ENCODE assay signal across 16 cellular contexts in genomic region chr15:57462391-57462790, GRCh38.
DNase-seq lines count a peak whose midpoint lies in the region; ATAC-seq and TF ChIP-seq lines count a peak whose summit lies in the region.
"Had no signal": no experiment of that assay in that cellular context is flagged by ENCODE, and none has a peak within 500 bp of the region (broad histone marks: within the 10 kb centered on the region; RNA-seq: fewer than 3 reads in every experiment).

No MANE protein-coding gene starts in this region.

- no peaks in the 10 kb centered on the region for H3K9me3 Mint-ChIP-seq in activated CD4-positive, alpha-beta T cell treated with anti-CD3 and anti-CD28 coated beads, Interleukin-2, amount 10 ng/mL, durations not matched to agents 7 days and 5 days
- H3K9me3 Mint-ChIP-seq: activated B cell treated with CpG ODN at 0.5 μM for 24 hours; activated T-helper 1 cell treated with anti-CD3 and anti-CD28 coated beads, Interleukin-12 subunit alpha, Interleukin-12 subunit beta, Interleukin-2, Interleukin-4 antibody, amounts not matched to agents 30 ng/mL and 10 ng/mL and 1 ng/mL, durations not matched to agents 14 hours and 24 hours and 36 hours; naive B cell; stimulated activated naive CD8-positive, alpha-beta T cell treated with anti-CD3 and anti-CD28 coated beads, Interleukin-15, amount 100 ng/mL, for 72 hours had no signal

- H3K4me3 ChIP-seq in PC-3 (ENCODE audit: low read length) (no peak overlapping the region), epithelial cell of proximal tubule (ENCODE audit: low read depth, low read length) (no peak overlapping the region)
- H3K4me3 ChIP-seq: coronary artery, Peyer's patch had no signal

- intact Hi-C loops in PC-3 (cut with micrococcal nuclease) (loop anchor here (1.0 to 5.0 kb wide), 3 partner anchors 65 to 122 kb away; partner anchors contain the start of gene CGNL1), sciatic nerve (cut with DNase I) (no loop called here)

- no peaks in the 10 kb centered on the region for H3F3A ChIP-seq in PC-3 (ENCODE audit: low read length, unreplicated experiment)

- CTCF ChIA-PET in PC-3 (lab: Charles Lee) = interaction anchor here (0.6 to 1.0 kb wide), 2 partner anchors 65 to 316 kb away, joined by 4 to 11 read pairs; no protein-coding TSS in a partner anchor
- CTCF ChIA-PET in activated CD4-positive, alpha-beta T cell treated with anti-CD3 and anti-CD28 coated beads, Interleukin-2, amount 10 ng/mL, durations not matched to agents 7 days and 5 days (lab: Charles Lee) = no interaction called here

- peaks cover 21% of the 10 kb centered on the region for H3K4me1 ChIP-seq in PC-3 (ENCODE audit: insufficient read depth, low read length)
- H3K4me1 ChIP-seq: Peyer's patch had no signal

- no peaks in the 10 kb centered on the region for H3K9me3 ChIP-seq in PC-3 (ENCODE audit: low read length)
- H3K9me3 ChIP-seq: Peyer's patch had no signal

- H3K4me2 ChIP-seq in PC-3 (ENCODE audit: low read length) = peak overlapping the region; percentile 68

- H2AFZ ChIP-seq in PC-3 (ENCODE audit: low read length) = no peak overlapping the region

- no peaks in the 10 kb centered on the region for H3K9me2 ChIP-seq in PC-3 (replicated peaks; ENCODE audit: low read length)

- no TSS peak for BruUV-seq in PC-3 (replicated peaks; lab: Mats Ljungman, UMichigan)

- ATAC-seq in PC-3 (peak; percentile 99), sciatic nerve (peak; percentile 54)
- ATAC-seq: stimulated activated naive CD8-positive, alpha-beta T cell treated with anti-CD3 and anti-CD28 coated beads, Interleukin-15, amount 100 ng/mL, for 72 hours had no signal

- peak; percentile 1 for DNase-seq in NCI-H1694 treated with DMSO at 0.1 percent for 48 hours (lab: John Stamatoyannopoulos, UW)
- DNase-seq in NCI-H1694 (lab: John Stamatoyannopoulos, UW) = no peak
- peak; percentile 81 for DNase-seq in PC-3
- DNase-seq in epithelial cell of proximal tubule (ENCODE audit: low read depth) = no peak
- no peak for DNase-seq in sciatic nerve (ENCODE audit: low spot score)
- no peak for DNase-seq in hepatic stellate cell (ENCODE audit: low spot score)
- no peak for DNase-seq in NK-92 treated with Interleukin-12 subunit alpha and Interleukin-12 subunit beta, amount 100 ng/mL, for 24 hours (lab: John Stamatoyannopoulos, UW)
- no peak for DNase-seq in activated CD4-positive, alpha-beta T cell treated with anti-CD3 and anti-CD28 coated beads, Interleukin-2, amount 10 ng/mL, durations not matched to agents 7 days and 5 days
- DNase-seq: activated B cell treated with CpG ODN at 0.5 μM for 24 hours; naive B cell; NCI-H1436; Peyer's patch; stimulated activated CD4-positive, alpha-beta T cell treated with anti-CD3 and anti-CD28 coated beads, Interleukin-1b, Interleukin-23, amount 100 ng/mL, for 48 hours; stimulated activated naive CD8-positive, alpha-beta T cell treated with anti-CD3 and anti-CD28 coated beads, Interleukin-15, amount 100 ng/mL, for 72 hours had no signal

- no peaks in the 10 kb centered on the region for H3K27me3 ChIP-seq in PC-3 (ENCODE audit: low read length)
- H3K27me3 ChIP-seq: Peyer's patch had no signal

- no peak overlapping the region for H3K9ac ChIP-seq in PC-3 (ENCODE audit: low read length)

- POLR2A ChIA-PET in PC-3 (lab: Charles Lee; ENCODE audit: unreplicated experiment) = interaction anchor here (0.6 kb wide), 2 partner anchors 11 to 35 kb away, joined by 3 to 4 read pairs; no protein-coding TSS in a partner anchor
- POLR2A ChIA-PET in activated CD4-positive, alpha-beta T cell treated with anti-CD3 and anti-CD28 coated beads, Interleukin-2, amount 10 ng/mL, durations not matched to agents 7 days and 5 days (lab: Charles Lee) = no interaction called here

- H3K79me2 ChIP-seq in PC-3 (ENCODE audit: low read length) = no peaks in the 10 kb centered on the region

- H3K36me3 ChIP-seq in PC-3 (ENCODE audit: low read depth, low read length) = no peaks in the 10 kb centered on the region
- H3K36me3 ChIP-seq: Peyer's patch had no signal

- peak overlapping the region; percentile 80 for H3K27ac ChIP-seq in PC-3 (ENCODE audit: low read length)
- H3K27ac ChIP-seq: coronary artery, Peyer's patch had no signal

- peaks cover 15% of the 10 kb centered on the region for H3K27me3 Mint-ChIP-seq in activated CD4-positive, alpha-beta T cell treated with anti-CD3 and anti-CD28 coated beads, Interleukin-2, amount 10 ng/mL, durations not matched to agents 7 days and 5 days

- H3K4me1 Mint-ChIP-seq in activated CD4-positive, alpha-beta T cell treated with anti-CD3 and anti-CD28 coated beads, Interleukin-2, amount 10 ng/mL, durations not matched to agents 7 days and 5 days = no peaks in the 10 kb centered on the region
- H3K4me1 Mint-ChIP-seq: activated B cell treated with CpG ODN at 0.5 μM for 24 hours; naive B cell; stimulated activated naive CD8-positive, alpha-beta T cell treated with anti-CD3 and anti-CD28 coated beads, Interleukin-15, amount 100 ng/mL, for 72 hours had no signal

- no peak overlapping the region for H3K27ac Mint-ChIP-seq in activated CD4-positive, alpha-beta T cell treated with anti-CD3 and anti-CD28 coated beads, Interleukin-2, amount 10 ng/mL, durations not matched to agents 7 days and 5 days
- H3K27ac Mint-ChIP-seq: activated B cell treated with CpG ODN at 0.5 μM for 24 hours; activated T-helper 1 cell treated with anti-CD3 and anti-CD28 coated beads, Interleukin-12 subunit alpha, Interleukin-12 subunit beta, Interleukin-2, Interleukin-4 antibody, amounts not matched to agents 30 ng/mL and 10 ng/mL and 1 ng/mL, durations not matched to agents 14 hours and 24 hours and 36 hours; stimulated activated naive CD8-positive, alpha-beta T cell treated with anti-CD3 and anti-CD28 coated beads, Interleukin-15, amount 100 ng/mL, for 72 hours had no signal

- no peaks in the 10 kb centered on the region for H4K20me1 ChIP-seq in PC-3 (ENCODE audit: low read length)

- no peak overlapping the region for H3K4me3 Mint-ChIP-seq in activated CD4-positive, alpha-beta T cell treated with anti-CD3 and anti-CD28 coated beads, Interleukin-2, amount 10 ng/mL, durations not matched to agents 7 days and 5 days
- H3K4me3 Mint-ChIP-seq: activated B cell treated with CpG ODN at 0.5 μM for 24 hours; activated T-helper 1 cell treated with anti-CD3 and anti-CD28 coated beads, Interleukin-12 subunit alpha, Interleukin-12 subunit beta, Interleukin-2, Interleukin-4 antibody, amounts not matched to agents 30 ng/mL and 10 ng/mL and 1 ng/mL, durations not matched to agents 14 hours and 24 hours and 36 hours; naive B cell; stimulated activated naive CD8-positive, alpha-beta T cell treated with anti-CD3 and anti-CD28 coated beads, Interleukin-15, amount 100 ng/mL, for 72 hours had no signal

- TF ChIP-seq CTCF in PC-3 (conservative IDR thresholded peaks at IDR 0.05; ENCODE audit: low read depth, low read length) = peak; percentile 54; the same call in 1 of the 2 replicates
- peak; percentile 13 for TF ChIP-seq CTCF in epithelial cell of proximal tubule (conservative IDR thresholded peaks at IDR 0.05; ENCODE audit: low read depth, low read length)

- no peaks in the 10 kb centered on the region for H3K36me3 Mint-ChIP-seq in activated CD4-positive, alpha-beta T cell treated with anti-CD3 and anti-CD28 coated beads, Interleukin-2, amount 10 ng/mL, durations not matched to agents 7 days and 5 days (ENCODE audit: low read depth)
- H3K36me3 Mint-ChIP-seq: naive B cell had no signal

Comparison
In these comparisons a context has a peak if more than half of its experiments do, and no peak if none do; other contexts are left out.
1. DNase-seq: peak in NCI-H1694 treated with DMSO at 0.1 percent for 48 hours (single experiment) and PC-3 (single experiment); none in NCI-H1694 (single experiment), epithelial cell of proximal tubule (single experiment), sciatic nerve (single experiment), hepatic stellate cell (single experiment), NK-92 treated with Interleukin-12 subunit alpha and Interleukin-12 subunit beta, amount 100 ng/mL, for 24 hours (single experiment) and activated CD4-positive, alpha-beta T cell treated with anti-CD3 and anti-CD28 coated beads, Interleukin-2, amount 10 ng/mL, durations not matched to agents 7 days and 5 days (single experiment).